8 cellular contexts compared by ENCODE assay signal in genomic region chr7:74253975-74254857, GRCh38. TPM values are rescaled to one million over a fixed set of nuclear protein-coding genes. Genes with fewer than 3 reads are reported as not detected.
DNase-seq lines count a peak whose midpoint lies in the region; ATAC-seq and TF ChIP-seq lines count a peak whose summit lies in the region.

Gene RFC2, minus strand, starts transcription at chr7:74254399. Its CDS starts 16 bp downstream, at chr7:74254383.

- H3K9ac ChIP-seq in duodenal mucosa (ENCODE audit: low read depth in 1 of 2, low read length in 2 of 2), result peak within 1 kb of the TSS; percentile 90 to 94

- intact Hi-C loops in activated CD4-positive, alpha-beta memory T cell treated with anti-CD3 and anti-CD28 coated beads for 36 hours (cut with micrococcal nuclease), result loop anchor here (1.0 to 5.0 kb wide), 5 partner anchors 17 to 403 kb away; partner anchors contain the start of genes GTF2I and LIMK1
- intact Hi-C loops in lower leg skin (cut with DNase I; ENCODE audit: low total_unique reads), result no loop called here

- POLR2A ChIA-PET in activated CD4-positive, alpha-beta memory T cell treated with anti-CD3 and anti-CD28 coated beads for 36 hours (lab: Charles Lee), result no interaction called here

- TF ChIP-seq POLR2A in lower leg skin (IDR thresholded peaks at IDR 0.05), result no peak

- peak within 1 kb of the TSS; percentile 98 for H3K4me3 Mint-ChIP-seq in activated CD4-positive, alpha-beta memory T cell treated with anti-CD3 and anti-CD28 coated beads for 36 hours

- peak within 1 kb of the TSS; percentile 95 for H3K27ac ChIP-seq in duodenal mucosa (ENCODE audit: low read depth, low read length)

- H3K36me3 ChIP-seq in duodenal mucosa (ENCODE audit: control insufficient read depth in 1 of 2, insufficient read depth in 2 of 2, low read length in 2 of 2), result peaks cover 3 to 15% of the 10 kb centered on the region in 2 donors

- no peaks in the 10 kb centered on the region for H3K9me3 ChIP-seq in duodenal mucosa (ENCODE audit: control insufficient read depth in 1 of 2, low read length in 2 of 2)

- H3K4me3 ChIP-seq in duodenal mucosa (ENCODE audit: low read depth in 1 of 2, low read length in 2 of 2), result peak within 1 kb of the TSS; percentile 93 to 97
- H3K4me3 ChIP-seq in lower leg skin (ENCODE audit: low read depth, poor library complexity, severe bottlenecking), result peak within 1 kb of the TSS; percentile 78

- peaks cover 5 to 19% of the 10 kb centered on the region in 2 donors for H3K4me1 ChIP-seq in duodenal mucosa (ENCODE audit: control insufficient read depth in 1 of 2, insufficient read depth in 2 of 2, low read length in 2 of 2)

- H3K4me1 Mint-ChIP-seq in activated CD4-positive, alpha-beta memory T cell treated with anti-CD3 and anti-CD28 coated beads for 36 hours (ENCODE audit: low read depth), result peaks cover 18% of the 10 kb centered on the region

- ATAC-seq in GM19372 (IDR thresholded peaks at IDR 0.05; ENCODE audit: low read depth, unreplicated experiment) (peak; percentile 89), HG03558 (IDR thresholded peaks at IDR 0.05; ENCODE audit: extremely low read depth, unreplicated experiment) (peak; percentile 81)

- peak in 1 of 3 donors; percentile 52 for TF ChIP-seq CTCF in lower leg skin (IDR thresholded peaks at IDR 0.05)

- H3K27me3 Mint-ChIP-seq in activated CD4-positive, alpha-beta memory T cell treated with anti-CD3 and anti-CD28 coated beads for 36 hours, result no peaks in the 10 kb centered on the region

- no peaks in the 10 kb centered on the region for H3K9me3 Mint-ChIP-seq in activated CD4-positive, alpha-beta memory T cell treated with anti-CD3 and anti-CD28 coated beads for 36 hours

- CTCF ChIA-PET in activated CD4-positive, alpha-beta memory T cell treated with anti-CD3 and anti-CD28 coated beads for 36 hours (lab: Charles Lee), result interaction anchor here (1.0 kb wide), 1 partner anchor 48 kb away, joined by 4 read pairs; no protein-coding TSS in a partner anchor

- DNase-seq in CD1c-positive myeloid dendritic cell (ENCODE audit: extremely low spot score) (peak; percentile 99), NCI-H774 (lab: John Stamatoyannopoulos, UW) (peak; percentile 95), lower leg skin (ENCODE audit: low spot score in 2 of 2) (peak; percentile 94 to 99)
- peak; percentile 98 for DNase-seq in activated CD4-positive, alpha-beta memory T cell treated with anti-CD3 and anti-CD28 coated beads for 36 hours
- DNase-seq in stimulated activated CD4-positive, alpha-beta T cell treated with anti-CD3 and anti-CD28 coated beads, Interleukin-4, amount 100 ng/mL, for 48 hours (ENCODE audit: low read depth in 2 of 2), result peak; percentile 94 to 98

- H3K36me3 Mint-ChIP-seq in activated CD4-positive, alpha-beta memory T cell treated with anti-CD3 and anti-CD28 coated beads for 36 hours, result peaks cover 29% of the 10 kb centered on the region

- 0 to 1% methylated on average over 52 to 54 of the region's 83 CpGs for WGBS in lower leg skin, 2 donors

- peak within 1 kb of the TSS; percentile 94 for H3K27ac Mint-ChIP-seq in activated CD4-positive, alpha-beta memory T cell treated with anti-CD3 and anti-CD28 coated beads for 36 hours

- no peaks in the 10 kb centered on the region for H3K27me3 ChIP-seq in duodenal mucosa (ENCODE audit: control insufficient read depth in 1 of 2, insufficient read depth in 2 of 2, low read length in 2 of 2)

RNA-seq across cellular contexts. Expression of gene RFC2, which starts in this region (rescaled TPM):
- 10 to 100 TPM; 80.8 to 81.1 TPM for total RNA-seq in activated CD4-positive, alpha-beta memory T cell treated with anti-CD3 and anti-CD28 coated beads for 36 hours
- 10 to 100 TPM; 15.3 to 26.5 (median 23.9) TPM for total RNA-seq in lower leg skin

Comparison
In these comparisons a context has a peak if more than half of its experiments do, and no peak if none do; other contexts are left out.
1. Peak in every context shown above with its lines: DNase-seq, ATAC-seq, H3K4me3 ChIP-seq and H3K27ac ChIP-seq.